In the genomic region with DNA sequence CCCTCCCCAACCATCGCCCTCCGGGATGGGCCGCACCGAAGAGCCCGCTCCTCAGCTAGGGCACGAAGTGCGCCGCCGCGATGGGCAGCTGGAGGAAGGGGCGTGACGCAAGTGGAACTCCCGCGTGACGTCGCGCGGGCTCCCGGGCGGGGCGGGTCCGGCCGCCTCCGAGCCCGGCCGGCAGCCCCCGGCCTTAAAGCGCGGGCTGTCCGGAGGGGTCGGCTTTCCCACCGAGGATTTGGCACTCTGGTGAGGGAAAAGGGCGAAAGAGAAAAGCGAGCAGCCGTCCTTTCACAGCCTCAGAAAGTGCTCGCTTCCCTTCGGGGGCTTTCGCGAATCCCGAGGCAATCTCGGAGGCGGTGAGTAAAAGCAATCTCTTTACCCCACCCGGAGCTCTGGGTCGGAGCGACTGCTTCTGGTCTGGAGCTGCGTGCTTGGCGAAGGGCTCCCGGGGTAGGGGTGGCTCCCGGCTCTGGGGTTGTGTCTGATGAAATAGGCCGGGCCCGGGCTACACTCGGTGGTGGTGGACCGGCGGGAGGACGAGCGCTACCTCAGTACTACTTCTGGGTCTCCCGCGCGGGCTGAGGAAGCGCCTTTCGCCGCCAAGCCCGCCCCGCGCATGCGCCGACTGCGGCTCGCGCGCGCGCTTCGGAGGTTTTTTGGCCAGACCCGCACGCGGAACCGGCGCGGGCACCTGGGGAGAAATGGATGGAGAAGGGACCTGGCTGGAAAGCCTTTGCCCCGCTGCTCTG, we compare ENCODE assay signal across 8 cellular contexts. TPM values are rescaled to one million over a fixed set of nuclear protein-coding genes. Genes with fewer than 3 reads are reported as not detected.
DNase-seq lines count a peak whose midpoint lies in the region; ATAC-seq, FAIRE-seq and TF ChIP-seq lines count a peak whose summit lies in the region.

Gene RBBP8 (plus strand): TSS at position 123 of the 752 bp plus-strand sequence. CDS start 3,524 bp downstream, outside the sequence.

- no peaks in the 10 kb centered on the region for H3K27me3 ChIP-seq in bronchial epithelial cell (ENCODE audit: control insufficient read depth, insufficient read depth, low read length)

- H3K27ac Mint-ChIP-seq in WTC11 = peak within 1 kb of the TSS; percentile 80

- H3K36me3 ChIP-seq in bronchial epithelial cell (ENCODE audit: control insufficient read depth, insufficient read depth, low read length) = peaks cover 7% of the 10 kb centered on the region

- TF ChIP-seq CTCF in WTC11 (IDR thresholded peaks at IDR 0.05) (no peak), bronchial epithelial cell (IDR thresholded peaks at IDR 0.05; ENCODE audit: insufficient read depth, low read length, severe bottlenecking) (no peak)

- peaks cover 28% of the 10 kb centered on the region for H3K4me1 Mint-ChIP-seq in WTC11

- in situ Hi-C loops in ACHN (cut with HindIII; ENCODE audit: low pct_ligation_motif_present, low pct_unique_long_range_greater_than_20kb, low sequenced_read_pairs) = no loop called here

- peak within 1 kb of the TSS; percentile 79 for H3K4me3 Mint-ChIP-seq in WTC11

- ATAC-seq in GM18868 (IDR thresholded peaks at IDR 0.05; ENCODE audit: unreplicated experiment) = peak; percentile 80
- ATAC-seq in HG03103 (IDR thresholded peaks at IDR 0.05; ENCODE audit: low read depth, unreplicated experiment) = peak; percentile 63
- peak; percentile 94 for ATAC-seq in WTC11

- H3K9me3 Mint-ChIP-seq in WTC11 = no peaks in the 10 kb centered on the region

- CTCF ChIA-PET in WTC11 (lab: Charles Lee) = interaction anchor here (1.1 to 1.9 kb wide), 5 partner anchors 11 to 135 kb away, joined by 5 to 6 read pairs (median 5); no protein-coding TSS in a partner anchor

- peaks cover 6% of the 10 kb centered on the region; the same call in 1 of the 2 replicates for H3K27me3 Mint-ChIP-seq in WTC11 (ENCODE audit: low read depth)

- DNase-seq in ACHN = peak; percentile 79
- DNase-seq in NCI-H2196 treated with DMSO at 0.1 percent for 48 hours (lab: John Stamatoyannopoulos, UW; ENCODE audit: unreplicated experiment) = peak; percentile 69
- DNase-seq in WTC11 (ENCODE audit: low spot score) = peak; percentile 92
- peak; percentile 55 for DNase-seq in bronchial epithelial cell (ENCODE audit: low read depth)
- DNase-seq in iPS-NIHi7 (ENCODE audit: extremely low spot score) = peak; percentile 92
- DNase-seq in smooth muscle cell of the brain vasculature (ENCODE audit: low read depth, low spot score) = peak; percentile 57

- POLR2A ChIA-PET in WTC11 (lab: Charles Lee) = interaction anchor here (0.6 to 1.5 kb wide), 4 partner anchors 9 to 25 kb away, joined by 4 to 7 read pairs (median 4); no protein-coding TSS in a partner anchor

- no peak for FAIRE-seq in bronchial epithelial cell (lab: Jason Lieb, UNC)

- H3K4me3 ChIP-seq in bronchial epithelial cell (ENCODE audit: low read depth, low read length) = peak within 1 kb of the TSS; percentile 56

- peaks cover 13% of the 10 kb centered on the region for H3K36me3 Mint-ChIP-seq in WTC11

TF ChIP-seq in WTC11, 78 proteins besides CTCF, POLR2A, EP300 and RAD21 (continues in another document):
- TF ChIP-seq, protein P1, sequence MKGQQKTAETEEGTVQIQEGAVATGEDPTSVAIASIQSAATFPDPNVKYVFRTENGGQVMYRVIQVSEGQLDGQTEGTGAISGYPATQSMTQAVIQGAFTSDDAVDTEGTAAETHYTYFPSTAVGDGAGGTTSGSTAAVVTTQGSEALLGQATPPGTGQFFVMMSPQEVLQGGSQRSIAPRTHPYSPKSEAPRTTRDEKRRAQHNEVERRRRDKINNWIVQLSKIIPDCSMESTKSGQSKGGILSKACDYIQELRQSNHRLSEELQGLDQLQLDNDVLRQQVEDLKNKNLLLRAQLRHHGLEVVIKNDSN (CRISPR knock-in tag; IDR thresholded peaks at IDR 0.05) = peak; percentile 32
- TF ChIP-seq, protein P2, sequence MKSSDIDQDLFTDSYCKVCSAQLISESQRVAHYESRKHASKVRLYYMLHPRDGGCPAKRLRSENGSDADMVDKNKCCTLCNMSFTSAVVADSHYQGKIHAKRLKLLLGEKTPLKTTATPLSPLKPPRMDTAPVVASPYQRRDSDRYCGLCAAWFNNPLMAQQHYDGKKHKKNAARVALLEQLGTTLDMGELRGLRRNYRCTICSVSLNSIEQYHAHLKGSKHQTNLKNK (CRISPR knock-in tag; IDR thresholded peaks at IDR 0.05) = no peak
- TF ChIP-seq, protein P3, sequence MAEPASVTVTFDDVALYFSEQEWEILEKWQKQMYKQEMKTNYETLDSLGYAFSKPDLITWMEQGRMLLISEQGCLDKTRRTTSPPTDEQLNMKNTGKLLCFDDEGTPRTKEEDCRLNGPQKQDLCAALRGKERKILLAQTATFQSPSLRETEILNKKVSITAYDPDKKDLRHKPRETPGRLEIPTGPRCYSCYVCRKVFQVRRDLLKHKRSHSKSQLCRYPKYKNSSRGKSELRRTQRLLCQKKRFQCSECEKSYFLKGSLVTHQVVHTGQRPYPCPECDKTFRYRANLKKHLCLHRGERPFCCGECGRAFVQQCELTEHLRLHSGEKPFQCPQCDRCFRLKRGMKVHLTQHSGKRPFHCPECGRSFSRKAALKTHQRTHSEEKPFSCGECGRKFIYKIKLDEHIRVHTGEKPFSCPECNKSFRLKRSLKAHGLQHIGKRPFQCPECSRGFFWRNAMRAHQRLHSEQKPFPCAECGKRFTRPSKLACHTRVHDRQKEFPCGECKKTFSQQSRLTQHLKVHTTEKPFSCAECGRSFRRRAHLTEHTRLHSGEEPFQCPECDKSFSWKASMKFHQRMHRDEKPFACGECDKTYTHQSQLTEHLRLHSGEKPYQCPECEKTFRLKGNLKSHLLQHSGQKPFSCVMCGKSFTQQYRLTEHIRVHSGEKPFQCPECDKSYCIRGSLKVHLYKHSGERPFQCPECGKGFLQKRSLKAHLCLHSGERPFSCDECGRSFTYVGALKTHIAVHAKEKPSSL (CRISPR knock-in tag; conservative IDR thresholded peaks at IDR 0.05) = no peak
- TF ChIP-seq, protein P4, sequence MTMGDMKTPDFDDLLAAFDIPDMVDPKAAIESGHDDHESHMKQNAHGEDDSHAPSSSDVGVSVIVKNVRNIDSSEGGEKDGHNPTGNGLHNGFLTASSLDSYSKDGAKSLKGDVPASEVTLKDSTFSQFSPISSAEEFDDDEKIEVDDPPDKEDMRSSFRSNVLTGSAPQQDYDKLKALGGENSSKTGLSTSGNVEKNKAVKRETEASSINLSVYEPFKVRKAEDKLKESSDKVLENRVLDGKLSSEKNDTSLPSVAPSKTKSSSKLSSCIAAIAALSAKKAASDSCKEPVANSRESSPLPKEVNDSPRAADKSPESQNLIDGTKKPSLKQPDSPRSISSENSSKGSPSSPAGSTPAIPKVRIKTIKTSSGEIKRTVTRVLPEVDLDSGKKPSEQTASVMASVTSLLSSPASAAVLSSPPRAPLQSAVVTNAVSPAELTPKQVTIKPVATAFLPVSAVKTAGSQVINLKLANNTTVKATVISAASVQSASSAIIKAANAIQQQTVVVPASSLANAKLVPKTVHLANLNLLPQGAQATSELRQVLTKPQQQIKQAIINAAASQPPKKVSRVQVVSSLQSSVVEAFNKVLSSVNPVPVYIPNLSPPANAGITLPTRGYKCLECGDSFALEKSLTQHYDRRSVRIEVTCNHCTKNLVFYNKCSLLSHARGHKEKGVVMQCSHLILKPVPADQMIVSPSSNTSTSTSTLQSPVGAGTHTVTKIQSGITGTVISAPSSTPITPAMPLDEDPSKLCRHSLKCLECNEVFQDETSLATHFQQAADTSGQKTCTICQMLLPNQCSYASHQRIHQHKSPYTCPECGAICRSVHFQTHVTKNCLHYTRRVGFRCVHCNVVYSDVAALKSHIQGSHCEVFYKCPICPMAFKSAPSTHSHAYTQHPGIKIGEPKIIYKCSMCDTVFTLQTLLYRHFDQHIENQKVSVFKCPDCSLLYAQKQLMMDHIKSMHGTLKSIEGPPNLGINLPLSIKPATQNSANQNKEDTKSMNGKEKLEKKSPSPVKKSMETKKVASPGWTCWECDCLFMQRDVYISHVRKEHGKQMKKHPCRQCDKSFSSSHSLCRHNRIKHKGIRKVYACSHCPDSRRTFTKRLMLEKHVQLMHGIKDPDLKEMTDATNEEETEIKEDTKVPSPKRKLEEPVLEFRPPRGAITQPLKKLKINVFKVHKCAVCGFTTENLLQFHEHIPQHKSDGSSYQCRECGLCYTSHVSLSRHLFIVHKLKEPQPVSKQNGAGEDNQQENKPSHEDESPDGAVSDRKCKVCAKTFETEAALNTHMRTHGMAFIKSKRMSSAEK (CRISPR knock-in tag; IDR thresholded peaks at IDR 0.05; ENCODE audit: borderline replicate concordance) = no peak
- TF ChIP-seq TEAD4 (CRISPR knock-in tag; IDR thresholded peaks at IDR 0.05) (no peak), ATF3 (CRISPR knock-in tag; conservative IDR thresholded peaks at IDR 0.05) (no peak), ZBTB21 (CRISPR knock-in tag; IDR thresholded peaks at IDR 0.05; ENCODE audit: borderline replicate concordance) (peak; percentile 97), KAT7 (CRISPR knock-in tag; IDR thresholded peaks at IDR 0.05; ENCODE audit: borderline replicate concordance) (no peak; the same call in 1 of the 2 replicates), TEAD1 (CRISPR knock-in tag; IDR thresholded peaks at IDR 0.05) (no peak; the same call in none of the 2 replicates), CREB1 (CRISPR knock-in tag; IDR thresholded peaks at IDR 0.05) (no peak), MXD4 (CRISPR knock-in tag; IDR thresholded peaks at IDR 0.05; ENCODE audit: borderline replicate concordance) (no peak), ETV6 (CRISPR knock-in tag; IDR thresholded peaks at IDR 0.05) (peak; percentile 65; the same call in 1 of the 2 replicates), ZNF671 (CRISPR knock-in tag; IDR thresholded peaks at IDR 0.05) (no peak), FOXK1 (CRISPR knock-in tag; IDR thresholded peaks at IDR 0.05) (peak; percentile 63; the same call in 1 of the 2 replicates), TCF7 (CRISPR knock-in tag; IDR thresholded peaks at IDR 0.05; ENCODE audit: low read depth) (no peak)
- TF ChIP-seq, protein P5, sequence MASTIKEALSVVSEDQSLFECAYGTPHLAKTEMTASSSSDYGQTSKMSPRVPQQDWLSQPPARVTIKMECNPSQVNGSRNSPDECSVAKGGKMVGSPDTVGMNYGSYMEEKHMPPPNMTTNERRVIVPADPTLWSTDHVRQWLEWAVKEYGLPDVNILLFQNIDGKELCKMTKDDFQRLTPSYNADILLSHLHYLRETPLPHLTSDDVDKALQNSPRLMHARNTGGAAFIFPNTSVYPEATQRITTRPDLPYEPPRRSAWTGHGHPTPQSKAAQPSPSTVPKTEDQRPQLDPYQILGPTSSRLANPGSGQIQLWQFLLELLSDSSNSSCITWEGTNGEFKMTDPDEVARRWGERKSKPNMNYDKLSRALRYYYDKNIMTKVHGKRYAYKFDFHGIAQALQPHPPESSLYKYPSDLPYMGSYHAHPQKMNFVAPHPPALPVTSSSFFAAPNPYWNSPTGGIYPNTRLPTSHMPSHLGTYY (CRISPR knock-in tag; IDR thresholded peaks at IDR 0.05) = no peak

RNA-seq across cellular contexts. Expression of gene RBBP8, which starts in this region (rescaled TPM):
- total RNA-seq in WTC11 (2021) (31.5 to 38.3 TPM (median 33.3 TPM) in 3 replicates), bronchial epithelial cell (72.9 and 80.6 TPM in 2 replicates)

Comparison
In these comparisons a context has a peak if more than half of its experiments do, and no peak if none do; other contexts are left out.
1. Peak in every context shown above with its lines: DNase-seq, ATAC-seq and H3K4me3 ChIP-seq.